19 cellular contexts compared by ENCODE assay signal in genomic region chr13:24899601-24900000, GRCh38.
DNase-seq lines count a peak whose midpoint lies in the region; ATAC-seq and TF ChIP-seq lines count a peak whose summit lies in the region.
"Had no signal": no experiment of that assay in that cellular context is flagged by ENCODE, and none has a peak within 500 bp of the region (broad histone marks: within the 10 kb centered on the region; RNA-seq: fewer than 3 reads in every experiment).

No MANE protein-coding gene starts in this region.

- peaks cover 4 to 10% of the 10 kb centered on the region in 2 experiments for H3K36me3 ChIP-seq in mesenchymal stem cell (ENCODE audit: control insufficient read depth in 1 of 2, insufficient read depth in 2 of 2, low read depth in 1 of 2, low read length in 2 of 2)
- peaks cover 0 to 55% (median 37%) of the 10 kb centered on the region in 4 donors for H3K36me3 ChIP-seq in stomach

- H3K4me3 ChIP-seq in mesenchymal stem cell (ENCODE audit: insufficient read depth in 1 of 2, low read depth in 1 of 2, low read length in 2 of 2) (no peak overlapping the region), stomach (no peak overlapping the region)
- H3K4me3 ChIP-seq: BLaER1 treated with 17β-estradiol and CSF1 and Interleukin-3, amounts not matched to agents 10 nM and 100 nM; GM23338; SK-N-MC had no signal

- no peak overlapping the region for H2BK120ac ChIP-seq in mesenchymal stem cell (ENCODE audit: low read depth, low read length)

- H3K18ac ChIP-seq in mesenchymal stem cell (ENCODE audit: low read depth in 1 of 2, low read length in 2 of 2) = no peak overlapping the region

- H3K27me3 ChIP-seq in mesenchymal stem cell (ENCODE audit: control insufficient read depth in 1 of 2, insufficient read depth in 1 of 2, low read length in 2 of 2) = no peaks in the 10 kb centered on the region
- H3K27me3 ChIP-seq in stomach = no peaks in the 10 kb centered on the region
- H3K27me3 ChIP-seq: BLaER1 treated with 17β-estradiol and CSF1 and Interleukin-3, amounts not matched to agents 10 nM and 100 nM had no signal

- no peak overlapping the region for H3K9ac ChIP-seq in mesenchymal stem cell (ENCODE audit: low read length)
- H3K9ac ChIP-seq: BLaER1 treated with 17β-estradiol and CSF1 and Interleukin-3, amounts not matched to agents 10 nM and 100 nM had no signal

- peaks cover 38% of the 10 kb centered on the region for H3K36me3 Mint-ChIP-seq in WTC11
- H3K36me3 Mint-ChIP-seq in dendritic cell treated with granulocyte-macrophage colony-stimulating factor and Interleukin-4, amounts not matched to agents 40 ng/mL and 50 ng/mL, for 4 days (ENCODE audit: low read depth) = peaks cover 28% of the 10 kb centered on the region

- H3K4me3 Mint-ChIP-seq in WTC11 = no peak overlapping the region
- H3K4me3 Mint-ChIP-seq in dendritic cell treated with granulocyte-macrophage colony-stimulating factor and Interleukin-4, amounts not matched to agents 40 ng/mL and 50 ng/mL, for 4 days = no peak overlapping the region
- H3K4me3 Mint-ChIP-seq: CD8-positive, alpha-beta memory T cell; GM23338 had no signal

- no peak overlapping the region for H3K4ac ChIP-seq in mesenchymal stem cell (ENCODE audit: low read depth in 1 of 2, low read length in 2 of 2)

- H2BK15ac ChIP-seq in mesenchymal stem cell (ENCODE audit: low read depth, poor library complexity, severe bottlenecking) = no peak overlapping the region

- CTCF ChIA-PET in WTC11 (lab: Charles Lee) = interaction anchor here (1.0 kb wide), 1 partner anchor 96 kb away, joined by 3 read pairs; no protein-coding TSS in a partner anchor

- H3K27ac ChIP-seq in mesenchymal stem cell (ENCODE audit: low read length, poor library complexity, severe bottlenecking) = no peak overlapping the region
- no peak overlapping the region for H3K27ac ChIP-seq in stomach
- H3K27ac ChIP-seq: BLaER1 treated with 17β-estradiol and CSF1 and Interleukin-3, amounts not matched to agents 10 nM and 100 nM; SK-N-MC had no signal

- no peaks in the 10 kb centered on the region for H3K9me3 Mint-ChIP-seq in WTC11
- H3K9me3 Mint-ChIP-seq in dendritic cell treated with granulocyte-macrophage colony-stimulating factor and Interleukin-4, amounts not matched to agents 40 ng/mL and 50 ng/mL, for 4 days = no peaks in the 10 kb centered on the region
- H3K9me3 Mint-ChIP-seq: CD8-positive, alpha-beta memory T cell; GM23338 had no signal

- no peaks in the 10 kb centered on the region for H3K9me3 ChIP-seq in mesenchymal stem cell (ENCODE audit: control insufficient read depth, low read length)
- H3K9me3 ChIP-seq in stomach = no peaks in the 10 kb centered on the region
- H3K9me3 ChIP-seq: BLaER1 treated with 17β-estradiol and CSF1 and Interleukin-3, amounts not matched to agents 10 nM and 100 nM had no signal

- ATAC-seq in WTC11 = no peak
- ATAC-seq in GM21529 (IDR thresholded peaks at IDR 0.05; ENCODE audit: unreplicated experiment) = no peak
- ATAC-seq: GM23338, HCT116 had no signal

- H2BK5ac ChIP-seq in mesenchymal stem cell (ENCODE audit: low read depth, low read length, poor library complexity, severe bottlenecking) = no peak overlapping the region

- peaks cover 6% of the 10 kb centered on the region for H3K79me1 ChIP-seq in mesenchymal stem cell (replicated peaks; ENCODE audit: low read length, poor library complexity, severe bottlenecking)

- no peak overlapping the region for H3K4me2 ChIP-seq in mesenchymal stem cell (ENCODE audit: low read length, poor library complexity, severe bottlenecking)
- H3K4me2 ChIP-seq: BLaER1 treated with 17β-estradiol and CSF1 and Interleukin-3, amounts not matched to agents 10 nM and 100 nM; GM23338 had no signal

- no peak overlapping the region for H2BK12ac ChIP-seq in mesenchymal stem cell (ENCODE audit: low read length in 2 of 2)

- H3K27me3 Mint-ChIP-seq in WTC11 (ENCODE audit: low read depth) = no peaks in the 10 kb centered on the region
- no peaks in the 10 kb centered on the region for H3K27me3 Mint-ChIP-seq in dendritic cell treated with granulocyte-macrophage colony-stimulating factor and Interleukin-4, amounts not matched to agents 40 ng/mL and 50 ng/mL, for 4 days
- H3K27me3 Mint-ChIP-seq: CD8-positive, alpha-beta memory T cell had no signal

- peak; percentile 37 for DNase-seq in EH (ENCODE audit: low read depth)
- no peak for DNase-seq in WTC11 (ENCODE audit: low spot score)
- DNase-seq in mesenchymal stem cell = peak; percentile 29
- no peak for DNase-seq in stomach
- DNase-seq in GM19240 (ENCODE audit: insufficient read length, low spot score) = no peak
- DNase-seq in NCI-H1092 treated with DMSO at 0.1 percent for 48 hours (lab: John Stamatoyannopoulos, UW) = no peak
- DNase-seq: CD8-positive, alpha-beta memory T cell; DMS79; NCI-H1694 treated with DMSO at 0.1 percent for 48 hours; NCI-H510A treated with DMSO at 0.1 percent for 48 hours; NCI-H774; OCI-M1; Right ventricle myocardium superior had no signal

- no peak for TF ChIP-seq EP300 in stomach (IDR thresholded peaks at IDR 0.05)

- H3K4me1 Mint-ChIP-seq in WTC11 = no peaks in the 10 kb centered on the region
- H3K4me1 Mint-ChIP-seq in dendritic cell treated with granulocyte-macrophage colony-stimulating factor and Interleukin-4, amounts not matched to agents 40 ng/mL and 50 ng/mL, for 4 days (ENCODE audit: low read depth) = peaks cover 14% of the 10 kb centered on the region
- H3K4me1 Mint-ChIP-seq: CD8-positive, alpha-beta memory T cell; GM23338 had no signal

- POLR2A ChIA-PET in WTC11 (lab: Charles Lee) = interaction anchor here (0.7 kb wide), 1 partner anchor 52 kb away, joined by 4 read pairs; no protein-coding TSS in a partner anchor

- H3K23ac ChIP-seq in mesenchymal stem cell (ENCODE audit: low read length in 2 of 2) = no peak overlapping the region

- H2AK5ac ChIP-seq in mesenchymal stem cell (ENCODE audit: low read length, severe bottlenecking) = no peak overlapping the region

- peak overlapping the region; percentile 91; the same call in 1 of the 2 replicates for H3K27ac Mint-ChIP-seq in WTC11
- H3K27ac Mint-ChIP-seq in dendritic cell treated with granulocyte-macrophage colony-stimulating factor and Interleukin-4, amounts not matched to agents 40 ng/mL and 50 ng/mL, for 4 days = peak overlapping the region; percentile 6
- H3K27ac Mint-ChIP-seq: CD8-positive, alpha-beta memory T cell; GM23338 had no signal

- TF ChIP-seq CTCF in WTC11 (IDR thresholded peaks at IDR 0.05) (no peak), stomach (IDR thresholded peaks at IDR 0.05) (no peak)

- H3K4me1 ChIP-seq in mesenchymal stem cell (ENCODE audit: control insufficient read depth, insufficient read depth, low read depth, low read length) (peaks cover 1% of the 10 kb centered on the region), stomach (no peaks in the 10 kb centered on the region)
- H3K4me1 ChIP-seq: BLaER1 treated with 17β-estradiol and CSF1 and Interleukin-3, amounts not matched to agents 10 nM and 100 nM had no signal

- no peak overlapping the region for H4K91ac ChIP-seq in mesenchymal stem cell (ENCODE audit: low read length)

- intact Hi-C loops in dendritic cell treated with granulocyte-macrophage colony-stimulating factor and Interleukin-4, amounts not matched to agents 40 ng/mL and 50 ng/mL, for 4 days (cut with micrococcal nuclease) = no loop called here
- intact Hi-C loops in stomach (cut with DNase I; ENCODE audit: low total_unique reads) = no loop called here

- WGBS in mesenchymal stem cell = 82% methylated on average over 5 of the region's 5 CpGs
- WGBS in stomach, 5 donors = 92 to 96% (median 94%) methylated on average over 5 of the region's 5 CpGs

- no peak overlapping the region for H4K8ac ChIP-seq in mesenchymal stem cell (ENCODE audit: low read length)

- no peak overlapping the region for H3K14ac ChIP-seq in mesenchymal stem cell (ENCODE audit: low read length in 2 of 2)

- H2AFZ ChIP-seq in mesenchymal stem cell (ENCODE audit: low read depth, low read length) = no peak overlapping the region
- H2AFZ ChIP-seq: GM23338 had no signal

- no peak for TF ChIP-seq POLR2A in stomach (IDR thresholded peaks at IDR 0.05)

TF ChIP-seq in WTC11, 78 proteins besides CTCF, POLR2A, EP300 and RAD21 (continues in another document):
- no peak for TF ChIP-seq ETV6 (CRISPR knock-in tag; IDR thresholded peaks at IDR 0.05)
- no peak for TF ChIP-seq ZNF263 (CRISPR knock-in tag; IDR thresholded peaks at IDR 0.05; ENCODE audit: low read depth)
- no peak for TF ChIP-seq MAX (CRISPR knock-in tag; IDR thresholded peaks at IDR 0.05)
- TF ChIP-seq E2F5 (CRISPR knock-in tag; IDR thresholded peaks at IDR 0.05) = no peak
- TF ChIP-seq EMX1 (CRISPR knock-in tag; IDR thresholded peaks at IDR 0.05) = no peak
- no peak for TF ChIP-seq ZBTB21 (CRISPR knock-in tag; IDR thresholded peaks at IDR 0.05; ENCODE audit: borderline replicate concordance)
- TF ChIP-seq JUN (CRISPR knock-in tag; IDR thresholded peaks at IDR 0.05) = no peak
- TF ChIP-seq TP53 (CRISPR knock-in tag; IDR thresholded peaks at IDR 0.05) = no peak
- no peak for TF ChIP-seq HMGXB4 (CRISPR knock-in tag; IDR thresholded peaks at IDR 0.05)
- no peak for TF ChIP-seq ELF4 (CRISPR knock-in tag; IDR thresholded peaks at IDR 0.05; ENCODE audit: low read depth)
- TF ChIP-seq SOX15 (CRISPR knock-in tag; IDR thresholded peaks at IDR 0.05) = no peak

Comparison
In these comparisons a context has a peak if more than half of its experiments do, and no peak if none do; other contexts are left out.
1. DNase-seq: peak in EH (single experiment) and mesenchymal stem cell (single experiment); none in WTC11 (single experiment), stomach (single experiment), GM19240 (single experiment) and NCI-H1092 treated with DMSO at 0.1 percent for 48 hours (single experiment).